20 cellular contexts compared by ENCODE assay signal in the genomic region with DNA sequence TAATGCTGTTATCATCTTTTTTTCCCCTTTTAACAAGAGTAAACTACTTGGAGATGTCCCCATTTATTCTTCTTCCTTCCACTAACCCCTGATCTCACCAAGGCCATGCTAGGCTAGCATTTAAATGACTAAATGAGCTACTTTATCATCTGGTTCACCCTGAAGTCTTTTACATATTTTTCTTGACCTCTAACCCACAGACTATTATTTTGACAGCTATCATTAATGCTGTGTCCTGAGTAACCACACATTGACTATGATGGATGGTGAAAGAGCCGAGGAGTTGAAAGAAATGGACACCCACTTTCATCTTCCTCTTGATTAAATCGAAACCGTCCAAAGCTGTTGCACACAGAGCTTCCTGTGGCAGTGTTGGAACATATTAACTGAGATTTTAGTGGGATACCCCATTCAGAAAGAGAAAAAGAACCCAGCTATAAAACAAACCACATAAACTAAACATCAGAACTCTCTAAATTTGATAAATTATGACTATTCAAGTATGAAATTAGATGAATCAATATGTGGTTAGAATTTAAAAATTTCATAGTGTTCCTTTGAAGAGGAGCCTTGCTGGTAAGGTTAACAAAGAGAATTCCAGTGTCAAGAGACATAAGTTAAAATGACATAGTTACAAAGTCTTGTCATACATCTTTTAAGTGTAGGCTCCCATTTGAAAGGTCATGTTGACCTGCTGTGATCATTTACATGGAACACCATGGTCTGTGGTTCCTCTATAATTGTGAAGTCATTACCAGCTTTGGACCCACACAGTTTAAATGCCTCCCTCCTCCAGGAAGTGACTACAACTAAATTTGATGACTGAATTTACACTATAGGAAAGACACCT.
"Had no signal": no experiment of that assay in that cellular context is flagged by ENCODE, and none has a peak within 500 bp of the region (broad histone marks: within the 10 kb centered on the region; RNA-seq: fewer than 3 reads in every experiment).

No MANE protein-coding gene starts in this region.

- H3K36me3 Mint-ChIP-seq: activated naive CD4-positive, alpha-beta T cell treated with anti-CD3 and anti-CD28 coated beads, Interleukin-2, amount 50 U/mL, for 72 hours had no signal

- H3K9me3 ChIP-seq: psoas muscle, tibial nerve, uterus had no signal

- DNase-seq: activated CD4-positive, alpha-beta T cell treated with anti-CD3 and anti-CD28 coated beads, Interleukin-2, amount 50 U/mL, for 48 hours; activated gamma-delta T cell treated with Interleukin-2 at 50 U/mL for 16 hours; activated T-cell treated with anti-CD3 and anti-CD28 coated beads for 4 hours; amniotic stem cell; brain microvascular endothelial cell; central memory CD4-positive, alpha-beta T cell; dorsolateral prefrontal cortex; psoas muscle; right cardiac atrium; T-helper 17 cell; uterus; WERI-Rb-1 had no signal

- H3K27ac ChIP-seq: brain microvascular endothelial cell, dorsolateral prefrontal cortex, psoas muscle, tibial nerve, uterus, WERI-Rb-1 had no signal

- H3K4me1 Mint-ChIP-seq: T-helper 17 cell had no signal

- H3K27me3 Mint-ChIP-seq: T-helper 17 cell had no signal

- H3K36me3 ChIP-seq: brain microvascular endothelial cell, tibial nerve, uterus, WERI-Rb-1 had no signal

- H3K4me1 ChIP-seq: psoas muscle, tibial nerve, uterus had no signal

- H3K4me3 Mint-ChIP-seq: activated T-helper 1 cell treated with anti-CD3 and anti-CD28 coated beads, Interleukin-12 subunit alpha, Interleukin-12 subunit beta, Interleukin-2, Interleukin-4 antibody, amounts not matched to agents 30 ng/mL and 10 ng/mL and 1 ng/mL, durations not matched to agents 14 hours and 24 hours and 36 hours; stimulated activated naive CD8-positive, alpha-beta T cell treated with anti-CD3 and anti-CD28 coated beads, Interleukin-15, Interleukin-2, amounts not matched to agents 100 ng/mL and 50 ng/mL, for 24 hours; T-helper 17 cell had no signal

- H3K27me3 ChIP-seq: brain microvascular endothelial cell, tibial nerve, uterus had no signal

- H3K27ac Mint-ChIP-seq: activated naive CD4-positive, alpha-beta T cell treated with anti-CD3 and anti-CD28 coated beads, Interleukin-2, amount 50 U/mL, for 72 hours; activated T-helper 1 cell treated with anti-CD3 and anti-CD28 coated beads, Interleukin-12 subunit alpha, Interleukin-12 subunit beta, Interleukin-2, Interleukin-4 antibody, amounts not matched to agents 30 ng/mL and 10 ng/mL and 1 ng/mL, durations not matched to agents 14 hours and 24 hours and 36 hours; stimulated activated naive CD8-positive, alpha-beta T cell treated with anti-CD3 and anti-CD28 coated beads, Interleukin-15, Interleukin-2, amounts not matched to agents 100 ng/mL and 50 ng/mL, for 24 hours; T-helper 17 cell had no signal

- ATAC-seq: activated naive CD4-positive, alpha-beta T cell treated with anti-CD3 and anti-CD28 coated beads, Interleukin-2, amount 50 U/mL, for 72 hours; psoas muscle; right cardiac atrium; T-helper 17 cell had no signal

- H3K4me3 ChIP-seq: dorsolateral prefrontal cortex, lung, psoas muscle, tibial nerve, uterus had no signal

- FAIRE-seq: colon, frontal cortex, keratinocyte had no signal
